ENCODE assay signal across 30 cellular contexts in genomic region chr11:102830328-102830727, GRCh38. TPM values are rescaled to one million over a fixed set of nuclear protein-coding genes. Genes with fewer than 3 reads are reported as not detected.
DNase-seq lines count a peak whose midpoint lies in the region; ATAC-seq, FAIRE-seq and TF ChIP-seq lines count a peak whose summit lies in the region.
"Had no signal": no experiment of that assay in that cellular context is flagged by ENCODE, and none has a peak within 500 bp of the region (broad histone marks: within the 10 kb centered on the region; RNA-seq: fewer than 3 reads in every experiment).

No MANE protein-coding gene starts in this region.

- TF ChIP-seq CTCF in choroid plexus epithelial cell (conservative IDR thresholded peaks at IDR 0.05; ENCODE audit: low read depth, low read length) (no peak), keratinocyte (optimal IDR thresholded peaks at IDR 0.05 in 1 of 3, IDR thresholded peaks at IDR 0.05 in 1 of 3, conservative IDR thresholded peaks at IDR 0.05 in 1 of 3; ENCODE audit: extremely low read depth in 1 of 3, insufficient read depth in 2 of 3, low read length in 3 of 3) (no peak)

- DNase-seq in AG20443 (ENCODE audit: low spot score) = peak; percentile 14
- peak; percentile 29 for DNase-seq in NCI-H226
- DNase-seq in choroid plexus epithelial cell (ENCODE audit: low read depth) = peak; percentile 19
- no peak for DNase-seq in keratinocyte (ENCODE audit: low read depth, low spot score)
- no peak for DNase-seq in NK-92 treated with Interleukin-12 subunit alpha and Interleukin-12 subunit beta, amount 100 ng/mL, for 24 hours (lab: John Stamatoyannopoulos, UW)
- DNase-seq in activated naive CD4-positive, alpha-beta T cell treated with anti-CD3 and anti-CD28 coated beads, Interleukin-2, amount 50 U/mL, for 16 hours = no peak
- DNase-seq in NCI-H345 treated with DMSO at 0.1 percent for 48 hours (lab: John Stamatoyannopoulos, UW; ENCODE audit: unreplicated experiment) = no peak
- DNase-seq: activated CD4-positive, alpha-beta T cell treated with anti-CD3 and anti-CD28 coated beads for 36 hours; activated effector memory CD4-positive, alpha-beta T cell treated with Interleukin-2 at 50 U/mL for 16 hours; activated naive CD8-positive, alpha-beta T cell treated with anti-CD3 and anti-CD28 coated beads, Interleukin-2, amount 10 ng/mL, durations not matched to agents 7 days and 5 days; cerebellar nuclear complex; DMS153; GDM1; left lung; midbrain; naive thymus-derived CD8-positive, alpha-beta T cell; NCI-H1417 treated with DMSO at 0.1 percent for 48 hours; NCI-H2081 treated with DMSO at 0.1 percent for 48 hours; NCI-H446; NCI-H774; occipital lobe; OCI-M1; small intestine had no signal

- H4K20me1 ChIP-seq in keratinocyte (ENCODE audit: control insufficient read depth, extremely low read depth, insufficient read depth, low read length) = no peaks in the 10 kb centered on the region
- H4K20me1 ChIP-seq: BLaER1 had no signal

- peak; percentile 87 for FAIRE-seq in keratinocyte (lab: Jason Lieb, UNC)
- FAIRE-seq: A549, small intestine had no signal

- H3K9me3 ChIP-seq in keratinocyte (ENCODE audit: control insufficient read depth, low read depth, low read length) = no peaks in the 10 kb centered on the region
- H3K9me3 ChIP-seq: A549, gastroesophageal sphincter, HAP-1, tibial nerve had no signal

- no peaks in the 10 kb centered on the region for H3K9me1 ChIP-seq in keratinocyte (ENCODE audit: control insufficient read depth, extremely low read depth, insufficient read depth, low read length)

- H2AFZ ChIP-seq in keratinocyte (ENCODE audit: control insufficient read depth, low read length) = peak overlapping the region; percentile 30
- H2AFZ ChIP-seq: hepatocyte had no signal

- ATAC-seq in HG03565 (IDR thresholded peaks at IDR 0.05; ENCODE audit: unreplicated experiment) = no peak
- ATAC-seq: A549; activated CD4-positive, alpha-beta T cell treated with anti-CD3 and anti-CD28 coated beads for 36 hours; gastroesophageal sphincter; left lung; naive thymus-derived CD8-positive, alpha-beta T cell had no signal

- no peaks in the 10 kb centered on the region for H3K36me3 ChIP-seq in keratinocyte (ENCODE audit: control insufficient read depth in 2 of 2, extremely low read depth in 1 of 2, insufficient read depth in 2 of 2, low read length in 2 of 2)
- H3K36me3 ChIP-seq: BLaER1, gastroesophageal sphincter, HAP-1, left lung, tibial nerve had no signal

- peaks cover 18% of the 10 kb centered on the region for H3K4me1 ChIP-seq in keratinocyte (ENCODE audit: control insufficient read depth, extremely low read depth, insufficient read depth, low read length)
- H3K4me1 ChIP-seq: A549, BLaER1, gastroesophageal sphincter, HAP-1, left lung, tibial nerve had no signal

- H3K9ac ChIP-seq in keratinocyte (ENCODE audit: control insufficient read depth, extremely low read depth, insufficient read depth, low read length) = no peak overlapping the region
- H3K9ac ChIP-seq: BLaER1 had no signal

- peak overlapping the region; percentile 56 for H3K4me2 ChIP-seq in keratinocyte (ENCODE audit: control insufficient read depth, extremely low read depth, insufficient read depth, low read depth, low read length)
- H3K4me2 ChIP-seq: A549, BLaER1, hepatocyte had no signal

- H3K79me2 ChIP-seq in keratinocyte (ENCODE audit: control insufficient read depth, insufficient read depth, low read length) = no peaks in the 10 kb centered on the region
- H3K79me2 ChIP-seq: hepatocyte had no signal

- dilution Hi-C loops in keratinocyte (cut with MboI; ENCODE audit: extremely low pct_ligation_motif_present, low sequenced_read_pairs) = no loop called here

- peak overlapping the region; percentile 23 for H3K27ac ChIP-seq in keratinocyte (ENCODE audit: control insufficient read depth, insufficient read depth, low read length)
- H3K27ac ChIP-seq: A549, BLaER1, gastroesophageal sphincter, hepatocyte, left lung, tibial nerve had no signal

- no peaks in the 10 kb centered on the region for H3K27me3 ChIP-seq in keratinocyte (ENCODE audit: control insufficient read depth, extremely low read depth, insufficient read depth, low read length)
- H3K27me3 ChIP-seq: BLaER1, hepatocyte, tibial nerve had no signal

- no peak overlapping the region for H3K4me3 ChIP-seq in choroid plexus epithelial cell (ENCODE audit: low read depth, low read length)
- no peak overlapping the region for H3K4me3 ChIP-seq in keratinocyte (ENCODE audit: control insufficient read depth in 2 of 3, extremely low read depth in 1 of 3, insufficient read depth in 2 of 3, low read depth in 1 of 3, low read length in 3 of 3)
- H3K4me3 ChIP-seq: A549, BLaER1, gastroesophageal sphincter, HAP-1, hepatocyte, left lung, tibial nerve had no signal

RNA-seq across cellular contexts. Expression of gene MMP3, which starts 13.1 kb away (rescaled TPM):
- polyA plus RNA-seq in keratinocyte = 2.4 to 35.1 TPM (median 8.3 TPM) in 3 replicates
- polyA plus RNA-seq in keratinocyte (2011; ENCODE audit: low read depth) = 5.3 TPM
- polyA plus RNA-seq in keratinocyte (2011; cell fraction: cytosol; rRNA removed) = 2.4 and 2.7 TPM in 2 replicates
- polyA plus RNA-seq in keratinocyte (2011; cell fraction: nucleus; rRNA removed) = 18.0 and 21.0 TPM in 2 replicates
- 1.5 and 3.1 TPM in 2 replicates for polyA plus RNA-seq in keratinocyte (2012; ENCODE audit: low replicate concordance)
- 3.3 to 14.3 TPM in 2 of 3 replicates, not detected in the other for polyA minus RNA-seq in keratinocyte
- polyA minus RNA-seq in keratinocyte (2011; cell fraction: cytosol; rRNA and poly(A)+ RNA removed) = not detected
- polyA minus RNA-seq in keratinocyte (2011; cell fraction: nucleus; rRNA and poly(A)+ RNA removed) = 4.3 and 12.1 TPM in 2 replicates
- polyA plus RNA-seq: A549; naive thymus-derived CD8-positive, alpha-beta T cell had no signal

RNA-seq across cellular contexts. Expression of gene MMP1, which starts 32.4 kb away (rescaled TPM):
- 81.5 to 158 TPM (median 107 TPM) in 3 replicates for polyA plus RNA-seq in keratinocyte
- polyA plus RNA-seq in keratinocyte (2011; ENCODE audit: low read depth) = 8.7 TPM
- 24.4 and 29.6 TPM in 2 replicates for polyA plus RNA-seq in keratinocyte (2011; cell fraction: cytosol; rRNA removed)
- 121 and 131 TPM in 2 replicates for polyA plus RNA-seq in keratinocyte (2011; cell fraction: nucleus; rRNA removed)
- polyA plus RNA-seq in keratinocyte (2012; ENCODE audit: low replicate concordance) = 14.7 and 75.0 TPM in 2 replicates
- 29.2 to 105 TPM (median 63.0 TPM) in 3 replicates for polyA minus RNA-seq in keratinocyte
- polyA minus RNA-seq in keratinocyte (2011; cell fraction: cytosol; rRNA and poly(A)+ RNA removed) = 20.9 TPM
- polyA minus RNA-seq in keratinocyte (2011; cell fraction: nucleus; rRNA and poly(A)+ RNA removed) = 46.0 and 86.9 TPM in 2 replicates
- polyA plus RNA-seq: naive thymus-derived CD8-positive, alpha-beta T cell had no signal

RNA-seq across cellular contexts. Expression of gene MMP12, which starts 44.5 kb away (rescaled TPM):
- polyA plus RNA-seq in keratinocyte = 0.05 to 0.28 TPM in 2 of 3 replicates, not detected in the other
- polyA plus RNA-seq in keratinocyte (2011; ENCODE audit: low read depth) = not detected
- 0.04 and 0.11 TPM in 2 replicates for polyA plus RNA-seq in keratinocyte (2011; cell fraction: cytosol; rRNA removed)
- polyA plus RNA-seq in keratinocyte (2011; cell fraction: nucleus; rRNA removed) = 0.64 and 0.70 TPM in 2 replicates
- polyA plus RNA-seq in keratinocyte (2012; ENCODE audit: low replicate concordance) = 0.06 TPM in 1 of 2 replicates, not detected in the other
- 0.10 TPM in 1 of 3 replicates, not detected in the others for polyA minus RNA-seq in keratinocyte
- not detected for polyA minus RNA-seq in keratinocyte (2011; cell fraction: cytosol; rRNA and poly(A)+ RNA removed)
- 0.32 TPM in 1 of 2 replicates, not detected in the other for polyA minus RNA-seq in keratinocyte (2011; cell fraction: nucleus; rRNA and poly(A)+ RNA removed)
- polyA plus RNA-seq: A549; naive thymus-derived CD8-positive, alpha-beta T cell had no signal

RNA-seq across cellular contexts. Expression of gene MMP10, which starts 49.9 kb away (rescaled TPM):
- polyA plus RNA-seq in keratinocyte = 19.1 to 45.7 TPM (median 44.4 TPM) in 3 replicates
- 1.5 TPM for polyA plus RNA-seq in keratinocyte (2011; ENCODE audit: low read depth)
- polyA plus RNA-seq in keratinocyte (2011; cell fraction: cytosol; rRNA removed) = 8.7 and 15.4 TPM in 2 replicates
- 69.5 and 76.6 TPM in 2 replicates for polyA plus RNA-seq in keratinocyte (2011; cell fraction: nucleus; rRNA removed)
- polyA plus RNA-seq in keratinocyte (2012; ENCODE audit: low replicate concordance) = 1.5 and 25.6 TPM in 2 replicates
- 5.1 to 16.0 TPM (median 6.3 TPM) in 3 replicates for polyA minus RNA-seq in keratinocyte
- polyA minus RNA-seq in keratinocyte (2011; cell fraction: cytosol; rRNA and poly(A)+ RNA removed) = 10.0 TPM
- 17.3 and 51.0 TPM in 2 replicates for polyA minus RNA-seq in keratinocyte (2011; cell fraction: nucleus; rRNA and poly(A)+ RNA removed)
- polyA plus RNA-seq: naive thymus-derived CD8-positive, alpha-beta T cell had no signal

Comparison
In these comparisons a context has a peak if more than half of its experiments do, and no peak if none do; other contexts are left out.
1. DNase-seq: peak in AG20443 (single experiment), NCI-H226 (single experiment) and choroid plexus epithelial cell (single experiment); none in keratinocyte (single experiment), NK-92 treated with Interleukin-12 subunit alpha and Interleukin-12 subunit beta, amount 100 ng/mL, for 24 hours (single experiment), activated naive CD4-positive, alpha-beta T cell treated with anti-CD3 and anti-CD28 coated beads, Interleukin-2, amount 50 U/mL, for 16 hours (single experiment) and NCI-H345 treated with DMSO at 0.1 percent for 48 hours (single experiment).